ENCODE assay signal across 39 cellular contexts in genomic region chr3:127472506-127472905, GRCh38.
"Had no signal": no experiment of that assay in that cellular context is flagged by ENCODE, and none has a peak within 500 bp of the region (broad histone marks: within the 10 kb centered on the region; RNA-seq: fewer than 3 reads in every experiment).

No MANE protein-coding gene starts in this region.

- ATAC-seq: activated naive CD8-positive, alpha-beta T cell treated with anti-CD3 and anti-CD28 coated beads, Interleukin-2, amount 50 U/mL, for 24 hours; activated T-cell treated with anti-CD3 and anti-CD28 coated beads, Interleukin-2, amount 50 U/mL, for 4 hours; activated T-helper 17 cell treated with anti-CD3 and anti-CD28 coated beads, Interleukin-2, amount 50 U/mL, for 72 hours had no signal

- H3K36me3 Mint-ChIP-seq: activated CD4-positive, alpha-beta memory T cell treated with anti-CD3 and anti-CD28 coated beads for 36 hours; activated naive CD8-positive, alpha-beta T cell; activated naive CD8-positive, alpha-beta T cell treated with anti-CD3 and anti-CD28 coated beads, Interleukin-2, amount 10 ng/mL, durations not matched to agents 7 days and 5 days; brain had no signal

- H3K27ac ChIP-seq: ascending aorta, cardiac muscle cell, VCaP had no signal

- H3K4me1 Mint-ChIP-seq: activated B cell treated with CpG ODN at 0.5 μM for 24 hours; activated CD4-positive, alpha-beta T cell treated with anti-CD3 and anti-CD28 coated beads, Interleukin-2, amount 10 ng/mL, durations not matched to agents 24 days and 14 days; activated naive CD8-positive, alpha-beta T cell treated with anti-CD3 and anti-CD28 coated beads, Interleukin-2, amount 50 U/mL, for 24 hours; activated T-helper 17 cell treated with anti-CD3 and anti-CD28 coated beads, Interleukin-2, amount 50 U/mL, for 72 hours; brain; central memory CD8-positive, alpha-beta T cell had no signal

- DNase-seq: activated B cell treated with CpG ODN at 0.5 μM for 24 hours; activated CD4-positive, alpha-beta T cell treated with anti-CD3 and anti-CD28 coated beads for 4 hours; activated CD4-positive, alpha-beta T cell treated with anti-CD3 and anti-CD28 coated beads, Interleukin-2, amount 50 U/mL, for 1 hour; activated CD4-positive, alpha-beta T cell treated with anti-CD3 and anti-CD28 coated beads, Interleukin-2, amount 50 U/mL, for 4 hours; activated CD4-positive, CD25-positive, alpha-beta regulatory T cell treated with anti-CD3 and anti-CD28 coated beads, Interleukin-2, amount 50 U/mL, for 72 hours; activated CD8-positive, alpha-beta memory T cell treated with anti-CD3 and anti-CD28 coated beads, Interleukin-2, amount 50 U/mL, for 4 hours; activated effector memory CD4-positive, alpha-beta T cell treated with anti-CD3 and anti-CD28 coated beads, Interleukin-2, amount 50 U/mL, for 16 hours; activated gamma-delta T cell treated with Interleukin-2 at 50 U/mL for 16 hours; activated naive CD4-positive, alpha-beta T cell; activated naive CD4-positive, alpha-beta T cell treated with anti-CD3 and anti-CD28 coated beads, Interleukin-2, amount 50 U/mL, for 16 hours; activated naive CD8-positive, alpha-beta T cell treated with anti-CD3 and anti-CD28 coated beads, Interleukin-2, amount 10 ng/mL, durations not matched to agents 7 days and 5 days; activated T-cell treated with anti-CD3 and anti-CD28 coated beads for 4 hours; activated T-cell treated with anti-CD3 and anti-CD28 coated beads, Interleukin-2, amount 50 U/mL, for 1 hour; activated T-cell treated with anti-CD3 and anti-CD28 coated beads, Interleukin-2, amount 50 U/mL, for 4 hours; amygdala; anterior cingulate cortex; caudate nucleus; cerebellar nuclear complex; T-helper 1 cell; T-helper 2 cell; T-helper 9 cell had no signal

- H3K9me3 ChIP-seq: ascending aorta had no signal

- H3K4me3 Mint-ChIP-seq: activated B cell treated with CpG ODN at 0.5 μM for 24 hours; activated CD4-positive, alpha-beta memory T cell treated with anti-CD3 and anti-CD28 coated beads for 36 hours; activated CD4-positive, alpha-beta T cell treated with anti-CD3 and anti-CD28 coated beads, Interleukin-2, amount 10 ng/mL, durations not matched to agents 24 days and 14 days; activated CD8-positive, alpha-beta T cell treated with anti-CD3 and anti-CD28 coated beads for 36 hours; activated naive CD4-positive, alpha-beta T cell treated with anti-CD3 and anti-CD28 coated beads for 36 hours; activated naive CD8-positive, alpha-beta T cell; activated naive CD8-positive, alpha-beta T cell treated with anti-CD3 and anti-CD28 coated beads, Interleukin-2, amount 10 ng/mL, durations not matched to agents 7 days and 5 days; activated naive CD8-positive, alpha-beta T cell treated with anti-CD3 and anti-CD28 coated beads, Interleukin-2, amount 50 U/mL, for 24 hours; activated T-cell treated with anti-CD3 and anti-CD28 coated beads, Interleukin-2, amount 50 U/mL, for 4 hours; activated T-cell treated with anti-CD3 and anti-CD28 coated beads, Interleukin-2, amount 50 U/mL, for 72 hours; activated T-helper 1 cell treated with anti-CD3 and anti-CD28 coated beads, Interleukin-12 subunit alpha, Interleukin-12 subunit beta, Interleukin-2, Interleukin-4 antibody, amounts not matched to agents 30 ng/mL and 10 ng/mL and 1 ng/mL, durations not matched to agents 14 hours and 24 hours and 36 hours; activated T-helper 17 cell treated with anti-CD3 and anti-CD28 coated beads, Interleukin-2, amount 50 U/mL, for 72 hours; brain; central memory CD8-positive, alpha-beta T cell; T-helper 1 cell treated with Interleukin-12 subunit alpha and Interleukin-12 subunit beta and Interleukin-4 antibody, amounts not matched to agents 30 μg/mL and 1 μg/mL, for 36 hours; T-helper 2 cell treated with Interferon-gamma antibody and Interleukin-4, amounts not matched to agents 5 μg/mL and 100 μg/mL, for 36 hours had no signal

- H3K27ac Mint-ChIP-seq: activated B cell treated with CpG ODN at 0.5 μM for 24 hours; activated CD4-positive, alpha-beta memory T cell treated with anti-CD3 and anti-CD28 coated beads for 36 hours; activated CD4-positive, alpha-beta T cell treated with anti-CD3 and anti-CD28 coated beads, Interleukin-2, amount 10 ng/mL, durations not matched to agents 24 days and 14 days; activated CD8-positive, alpha-beta T cell treated with anti-CD3 and anti-CD28 coated beads for 36 hours; activated naive CD4-positive, alpha-beta T cell treated with anti-CD3 and anti-CD28 coated beads for 36 hours; activated naive CD8-positive, alpha-beta T cell; activated naive CD8-positive, alpha-beta T cell treated with anti-CD3 and anti-CD28 coated beads, Interleukin-2, amount 10 ng/mL, durations not matched to agents 7 days and 5 days; activated naive CD8-positive, alpha-beta T cell treated with anti-CD3 and anti-CD28 coated beads, Interleukin-2, amount 50 U/mL, for 24 hours; activated T-cell treated with anti-CD3 and anti-CD28 coated beads, Interleukin-2, amount 50 U/mL, for 72 hours; activated T-helper 1 cell treated with anti-CD3 and anti-CD28 coated beads, Interleukin-12 subunit alpha, Interleukin-12 subunit beta, Interleukin-2, Interleukin-4 antibody, amounts not matched to agents 30 ng/mL and 10 ng/mL and 1 ng/mL, durations not matched to agents 14 hours and 24 hours and 36 hours; activated T-helper 17 cell treated with anti-CD3 and anti-CD28 coated beads, Interleukin-2, amount 50 U/mL, for 72 hours; brain; T-helper 1 cell treated with Interleukin-12 subunit alpha and Interleukin-12 subunit beta and Interleukin-4 antibody, amounts not matched to agents 30 μg/mL and 1 μg/mL, for 36 hours; T-helper 2 cell treated with Interferon-gamma antibody and Interleukin-4, amounts not matched to agents 5 μg/mL and 100 μg/mL, for 36 hours had no signal

- FAIRE-seq: bronchial epithelial cell, TTC549 had no signal

- H3K36me3 ChIP-seq: ascending aorta, cardiac muscle cell had no signal

- H3K4me1 ChIP-seq: ascending aorta had no signal

- H3K9me3 Mint-ChIP-seq: activated CD4-positive, alpha-beta T cell treated with anti-CD3 and anti-CD28 coated beads, Interleukin-2, amount 10 ng/mL, durations not matched to agents 24 days and 14 days; activated naive CD4-positive, alpha-beta T cell treated with anti-CD3 and anti-CD28 coated beads for 36 hours; activated naive CD8-positive, alpha-beta T cell treated with anti-CD3 and anti-CD28 coated beads, Interleukin-2, amount 50 U/mL, for 24 hours; activated T-cell treated with anti-CD3 and anti-CD28 coated beads, Interleukin-2, amount 50 U/mL, for 4 hours; activated T-helper 1 cell treated with anti-CD3 and anti-CD28 coated beads, Interleukin-12 subunit alpha, Interleukin-12 subunit beta, Interleukin-2, Interleukin-4 antibody, amounts not matched to agents 30 ng/mL and 10 ng/mL and 1 ng/mL, durations not matched to agents 14 hours and 24 hours and 36 hours; activated T-helper 17 cell treated with anti-CD3 and anti-CD28 coated beads, Interleukin-2, amount 50 U/mL, for 72 hours; central memory CD8-positive, alpha-beta T cell; T-helper 1 cell treated with Interleukin-12 subunit alpha and Interleukin-12 subunit beta and Interleukin-4 antibody, amounts not matched to agents 30 μg/mL and 1 μg/mL, for 36 hours; T-helper 2 cell treated with Interferon-gamma antibody and Interleukin-4, amounts not matched to agents 5 μg/mL and 100 μg/mL, for 36 hours had no signal

- H3K27me3 ChIP-seq: ascending aorta, cardiac muscle cell had no signal

- H3K4me3 ChIP-seq: ascending aorta, cardiac muscle cell had no signal
